Comparison of ENCODE assay signal across 21 cellular contexts in genomic region chrX:48636286-48636685, GRCh38. TPM values are rescaled to one million over a fixed set of nuclear protein-coding genes. Genes with fewer than 3 reads are reported as not detected.
"Had no signal": no experiment of that assay in that cellular context is flagged by ENCODE, and none has a peak within 500 bp of the region (broad histone marks: within the 10 kb centered on the region; RNA-seq: fewer than 3 reads in every experiment).

No MANE protein-coding gene starts in this region.

- H3K36me3 Mint-ChIP-seq: naive thymus-derived CD4-positive, alpha-beta T cell; stimulated activated naive B cell treated with anti-CD40 and anti-IgM and Interleukin-4, amounts not matched to agents 10 μg/mL and 1 μg/mL and 100 μg/mL, for 72 hours had no signal

- H3K27me3 ChIP-seq: neutrophil, spleen, stomach, transverse colon had no signal

- H3K4me1 Mint-ChIP-seq: stimulated activated naive B cell treated with anti-CD40 and anti-IgM and Interleukin-4, amounts not matched to agents 10 μg/mL and 1 μg/mL and 100 μg/mL, for 72 hours had no signal

- H3K4me3 Mint-ChIP-seq: naive thymus-derived CD4-positive, alpha-beta T cell; stimulated activated naive B cell treated with anti-CD40 and anti-IgM and Interleukin-4, amounts not matched to agents 10 μg/mL and 1 μg/mL and 100 μg/mL, for 72 hours had no signal

- H3K4me3 ChIP-seq: dorsolateral prefrontal cortex, spleen, stomach, thoracic aorta, transverse colon had no signal

- H3K36me3 ChIP-seq: neutrophil, spleen, stomach, thoracic aorta, transverse colon had no signal

- DNase-seq: cortex of kidney; dorsolateral prefrontal cortex; effector CD8-positive, alpha-beta T cell; foreskin melanocyte; head of caudate nucleus; hippocampal formation; left colon; naive thymus-derived CD4-positive, alpha-beta T cell; posterior cingulate gyrus; spleen; stimulated activated CD4-positive, alpha-beta T cell treated with anti-CD3 and anti-CD28 coated beads, Interleukin-15, amount 100 ng/mL, for 24 hours; stimulated activated CD4-positive, alpha-beta T cell treated with anti-CD3 and anti-CD28 coated beads, Interleukin-1b, Interleukin-23, amount 100 ng/mL, for 48 hours; stimulated activated CD4-positive, alpha-beta T cell treated with anti-CD3 and anti-CD28 coated beads, Interleukin-4, amount 100 ng/mL, for 24 hours; stimulated activated naive B cell treated with anti-CD40 and anti-IgM and Interleukin-4, amounts not matched to agents 10 μg/mL and 1 μg/mL and 100 μg/mL, for 72 hours; stomach; substantia nigra; transverse colon had no signal

- H3K27ac ChIP-seq: dorsolateral prefrontal cortex, neutrophil, spleen, stomach, thoracic aorta, transverse colon had no signal

- H3K27ac Mint-ChIP-seq: naive thymus-derived CD4-positive, alpha-beta T cell; stimulated activated naive B cell treated with anti-CD40 and anti-IgM and Interleukin-4, amounts not matched to agents 10 μg/mL and 1 μg/mL and 100 μg/mL, for 72 hours had no signal

- ATAC-seq: left colon; naive thymus-derived CD4-positive, alpha-beta T cell; sciatic nerve; stimulated activated naive B cell treated with anti-CD40 and anti-IgM and Interleukin-4, amounts not matched to agents 10 μg/mL and 1 μg/mL and 100 μg/mL, for 72 hours had no signal

- H3K9me3 Mint-ChIP-seq: naive thymus-derived CD4-positive, alpha-beta T cell; stimulated activated naive B cell treated with anti-CD40 and anti-IgM and Interleukin-4, amounts not matched to agents 10 μg/mL and 1 μg/mL and 100 μg/mL, for 72 hours had no signal

- H3K27me3 Mint-ChIP-seq: naive thymus-derived CD4-positive, alpha-beta T cell; stimulated activated naive B cell treated with anti-CD40 and anti-IgM and Interleukin-4, amounts not matched to agents 10 μg/mL and 1 μg/mL and 100 μg/mL, for 72 hours had no signal

- H3K9me3 ChIP-seq: neutrophil, spleen, thoracic aorta, transverse colon had no signal

RNA-seq across cellular contexts. Expression of gene WAS, which starts 47.3 kb away (rescaled TPM):
- total RNA-seq: pulmonary artery endothelial cell had no signal
